Comparison of ENCODE assay signal across 16 cellular contexts in the genomic region with DNA sequence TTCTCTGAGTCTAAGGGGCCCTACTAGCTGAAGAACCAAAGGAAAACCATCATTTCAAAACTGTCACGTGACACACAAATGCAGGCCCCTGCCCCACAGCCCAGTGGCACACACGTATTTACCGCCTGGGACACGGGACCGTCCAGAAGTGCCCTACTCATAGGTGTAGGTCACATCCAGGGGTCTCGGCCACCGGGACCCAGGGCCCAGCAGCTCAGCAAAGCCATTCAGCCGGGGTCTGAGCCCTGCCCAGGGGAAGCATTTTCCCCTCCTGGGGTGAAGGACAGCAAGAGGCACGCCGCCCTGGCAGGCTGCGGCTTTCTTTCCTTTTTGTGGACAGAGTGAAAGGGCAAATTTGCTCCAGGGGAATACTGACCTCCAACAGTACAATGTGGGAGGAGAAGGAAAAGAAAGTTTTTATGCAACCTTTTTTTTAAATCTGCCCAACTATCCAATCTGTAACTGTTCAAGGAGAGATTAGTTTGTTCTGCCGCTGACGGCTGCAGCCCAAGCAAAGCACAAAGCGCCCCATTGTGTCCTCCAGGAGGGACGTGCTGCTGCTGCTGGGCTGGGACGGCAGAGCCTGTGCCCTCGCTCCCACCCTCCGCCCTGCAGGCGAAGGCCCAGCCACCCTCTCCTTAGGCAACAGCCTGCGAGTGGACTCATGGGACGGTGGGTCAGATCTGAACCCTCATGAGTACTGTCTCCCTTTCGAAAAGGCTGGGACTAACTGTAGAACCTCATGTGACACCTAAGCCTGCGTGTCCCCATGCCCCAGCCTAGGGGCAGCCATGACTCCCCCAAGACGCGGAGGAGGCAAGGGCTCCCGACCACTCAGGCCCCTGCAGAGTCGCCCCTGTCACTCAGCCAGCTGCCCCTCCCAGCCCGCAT. TPM values are rescaled to one million over a fixed set of nuclear protein-coding genes. Genes with fewer than 3 reads are reported as not detected.
DNase-seq lines count a peak whose midpoint lies in the region; ATAC-seq, FAIRE-seq and TF ChIP-seq lines count a peak whose summit lies in the region.
"Had no signal": no experiment of that assay in that cellular context is flagged by ENCODE, and none has a peak within 500 bp of the region (broad histone marks: within the 10 kb centered on the region; RNA-seq: fewer than 3 reads in every experiment).

No MANE protein-coding gene starts in this region.

- peak overlapping the region; percentile 97 to 99 for H3K27ac ChIP-seq in A549
- peak overlapping the region; percentile 16 for H3K27ac ChIP-seq in epithelial cell of prostate
- H3K27ac ChIP-seq in neuronal stem cell (replicated peaks; ENCODE audit: low read length): peak overlapping the region; percentile 48
- no peak overlapping the region for H3K27ac ChIP-seq in GM23248
- H3K27ac ChIP-seq: colonic mucosa, neutrophil had no signal

- peak overlapping the region; percentile 99 for H2AK5ac ChIP-seq in neuronal stem cell (ENCODE audit: low read depth, low read length)

- DNase-seq in A549 (ENCODE audit: low read depth in 1 of 2, low spot score in 1 of 2) (no peak), NB4 (ENCODE audit: low read depth) (no peak), epithelial cell of prostate (ENCODE audit: low read depth, low spot score) (no peak), neuronal stem cell (ENCODE audit: low spot score) (no peak), T-cell (no peak), foreskin fibroblast (no peak), GM23248 (no peak)
- DNase-seq: activated CD4-positive, alpha-beta T cell treated with anti-CD3 and anti-CD28 coated beads for 4 hours; activated gamma-delta T cell treated with Interleukin-2 at 50 U/mL for 16 hours; colonic mucosa; Kasumi-1; NCI-H2029 treated with DMSO at 0.1 percent for 48 hours; stimulated activated CD4-positive, alpha-beta T cell treated with anti-CD3 and anti-CD28 coated beads, Interleukin-2, amount 100 ng/mL, for 24 hours had no signal

- 58% methylated on average over 22 of the region's 28 CpGs for WGBS in A549 (ENCODE audit: missing lambda C conversion rate)
- WGBS in neuronal stem cell (ENCODE audit: extremely low coverage in 2 of 2, insufficient read length in 2 of 2, insufficient replicate concordance in 1 of 2), 2 donors: no CpG with 5 or more reads among the region's 28 CpGs
- 95 to 97% methylated on average over 27 to 28 of the region's 28 CpGs for WGBS in GM23248 (ENCODE audit: low coverage in 1 of 2, low lambda C conversion rate in 2 of 2, missing lambda C conversion rate in 2 of 2), 2 experiments

- no peak for TF ChIP-seq EP300 in A549 (IDR thresholded peaks at IDR 0.05)

- H4K8ac ChIP-seq in neuronal stem cell (ENCODE audit: low read depth, low read length): no peak overlapping the region

- H3F3A ChIP-seq in GM23248 (ENCODE audit: insufficient read depth): peaks cover 1% of the 10 kb centered on the region; the same call in 1 of the 2 replicates

- TF ChIP-seq POLR2A in A549 (IDR thresholded peaks at IDR 0.05; ENCODE audit: low read length): no peak
- peak; percentile 16 for TF ChIP-seq POLR2A in NB4 (IDR thresholded peaks at IDR 0.05; ENCODE audit: extremely low read depth, insufficient read length)

- H3K4me1 Mint-ChIP-seq in T-cell: peaks cover 8 to 18% (median 13%) of the 10 kb centered on the region in 3 donors

- H3K4me2 ChIP-seq in A549: peak overlapping the region; percentile 79
- no peak overlapping the region for H3K4me2 ChIP-seq in neuronal stem cell (ENCODE audit: insufficient read depth, low read length, poor library complexity, severe bottlenecking)
- H3K4me2 ChIP-seq in GM23248 (ENCODE audit: unreplicated experiment): no peak overlapping the region

- POLR2A ChIA-PET in A549 (lab: Yijun Ruan, JAX): interaction anchor here (0.9 to 1.6 kb wide), 3 partner anchors 18 to 58 kb away, joined by 4 read pairs; partner anchors contain the start of gene SLC7A5
- POLR2A ChIA-PET in T-cell (lab: Charles Lee): interaction anchor here in 1 of 2 donors (1.1 kb wide), 1 partner anchor 20 kb away, joined by 3 read pairs; no protein-coding TSS in a partner anchor

- H3K9ac ChIP-seq in neuronal stem cell (ENCODE audit: low read depth, low read length, poor library complexity): peak overlapping the region; percentile 79
- no peak overlapping the region for H3K9ac ChIP-seq in GM23248

- no peaks in the 10 kb centered on the region for H3K27me3 Mint-ChIP-seq in T-cell

- H3K18ac ChIP-seq in neuronal stem cell (ENCODE audit: low read length): peak overlapping the region; percentile 93

- peak overlapping the region; percentile 84 for H3K14ac ChIP-seq in neuronal stem cell (ENCODE audit: low read length)

- peak overlapping the region; percentile 83 for H2BK5ac ChIP-seq in neuronal stem cell (ENCODE audit: low read length)

- H3K79me2 ChIP-seq in GM23248 (ENCODE audit: insufficient read depth): peaks cover 92% of the 10 kb centered on the region

- H4K91ac ChIP-seq in neuronal stem cell (ENCODE audit: low read depth, low read length, poor library complexity): no peak overlapping the region

- peak overlapping the region; percentile 91 for H3K4ac ChIP-seq in neuronal stem cell (ENCODE audit: low read length)

- H2BK15ac ChIP-seq in neuronal stem cell (ENCODE audit: low read length): peak overlapping the region; percentile 95

- in situ Hi-C loops in GM23248 (cut with MboI): no loop called here

- H3K36me3 ChIP-seq in neuronal stem cell (replicated peaks in 1 of 2; ENCODE audit: control insufficient read depth in 2 of 2, insufficient read depth in 2 of 2, low read length in 2 of 2) (peaks cover 5 to 31% of the 10 kb centered on the region in 2 donors), GM23248 (ENCODE audit: low read depth) (peaks cover 24% of the 10 kb centered on the region)
- H3K36me3 ChIP-seq: colonic mucosa, neutrophil had no signal

- H2BK12ac ChIP-seq in neuronal stem cell (ENCODE audit: low read length): peak overlapping the region; percentile 97

- no peaks in the 10 kb centered on the region for H4K20me1 ChIP-seq in GM23248 (ENCODE audit: insufficient read depth)

- no peaks in the 10 kb centered on the region for H3K9me3 ChIP-seq in A549
- H3K9me3 ChIP-seq in neuronal stem cell (replicated peaks in 1 of 2; ENCODE audit: control insufficient read depth in 2 of 2, insufficient read depth in 1 of 2, low read depth in 1 of 2, low read length in 2 of 2): no peaks in the 10 kb centered on the region
- no peaks in the 10 kb centered on the region for H3K9me3 ChIP-seq in GM23248 (ENCODE audit: low read depth)
- H3K9me3 ChIP-seq: colonic mucosa, neutrophil had no signal

- H3K27me3 ChIP-seq in neuronal stem cell (ENCODE audit: control insufficient read depth in 3 of 3, insufficient read depth in 3 of 3, low read depth in 1 of 3, low read length in 3 of 3): no peaks in the 10 kb centered on the region
- no peaks in the 10 kb centered on the region for H3K27me3 ChIP-seq in GM23248 (replicated peaks; ENCODE audit: insufficient read depth)
- H3K27me3 ChIP-seq: colonic mucosa, neutrophil had no signal

- H2AFZ ChIP-seq in neuronal stem cell (ENCODE audit: low read length) (no peak overlapping the region), GM23248 (no peak overlapping the region)

- CTCF ChIA-PET in A549 (lab: Yijun Ruan, JAX) (interaction anchor here (0.6 to 15.2 kb wide), 14 partner anchors 8 to 81 kb away, joined by 3 to 246 read pairs (median 16); partner anchors contain the start of gene SLC7A5), T-cell (lab: Charles Lee) (interaction anchor here (0.6 to 3.2 kb wide), 4 partner anchors 18 to 26 kb away, joined by 3 to 24 read pairs (median 8); no protein-coding TSS in a partner anchor)

- peak overlapping the region; percentile 66 for H2BK120ac ChIP-seq in neuronal stem cell (ENCODE audit: low read depth, low read length)

- H3K9me3 Mint-ChIP-seq in T-cell: no peaks in the 10 kb centered on the region

- no peaks in the 10 kb centered on the region for H3K9me2 ChIP-seq in GM23248 (ENCODE audit: insufficient read depth)

- no peak for TF ChIP-seq RAD21 in A549 (conservative IDR thresholded peaks at IDR 0.05 in 1 of 2, IDR thresholded peaks at IDR 0.05 in 1 of 2)

- H3K27ac Mint-ChIP-seq in T-cell: no peak overlapping the region

- H3K36me3 Mint-ChIP-seq in T-cell: peaks cover 6% of the 10 kb centered on the region

- H3K4me3 Mint-ChIP-seq in T-cell: no peak overlapping the region

- ATAC-seq in A549 (no peak), T-cell (replicated peaks in 1 of 4) (no peak), GM19455 (IDR thresholded peaks at IDR 0.05; ENCODE audit: unreplicated experiment) (no peak)

- no peak for TF ChIP-seq CTCF in A549 (IDR thresholded peaks at IDR 0.05)
- no peak for TF ChIP-seq CTCF in NB4 (IDR thresholded peaks at IDR 0.05; ENCODE audit: low read depth, low read length)
- no peak for TF ChIP-seq CTCF in foreskin fibroblast (IDR thresholded peaks at IDR 0.05; ENCODE audit: low read depth, low read length)

- H3K4me3 ChIP-seq in A549 (0 out of 3 replicates have a peak overlapping the region, but pooled peaks have one; percentile 8), NB4 (ENCODE audit: low read depth, low read length) (no peak overlapping the region), neuronal stem cell (ENCODE audit: low read length in 2 of 2) (no peak overlapping the region), foreskin fibroblast (ENCODE audit: low read depth in 1 of 2, low read length in 2 of 2) (no peak overlapping the region), GM23248 (no peak overlapping the region)
- H3K4me3 ChIP-seq: colonic mucosa had no signal

- H3K4me1 ChIP-seq in A549 (peaks cover 100% of the 10 kb centered on the region), neuronal stem cell (ENCODE audit: control insufficient read depth in 2 of 2, insufficient read depth in 1 of 2, low read depth in 1 of 2, low read length in 2 of 2) (peaks cover 13 to 22% of the 10 kb centered on the region in 2 donors), GM23248 (ENCODE audit: insufficient read depth) (peaks cover 7% of the 10 kb centered on the region)
- H3K4me1 ChIP-seq: colonic mucosa had no signal

- peaks cover 7% of the 10 kb centered on the region for H3K79me1 ChIP-seq in neuronal stem cell (ENCODE audit: low read depth, low read length)

- no peak overlapping the region for H3K23ac ChIP-seq in neuronal stem cell (ENCODE audit: low read depth, low read length, poor library complexity)

- FAIRE-seq in A549 (lab: Jason Lieb, UNC): no peak
- FAIRE-seq: keratinocyte had no signal

TF ChIP-seq in A549, 52 proteins besides CTCF, POLR2A, EP300 and RAD21 (continues in another document):
- TF ChIP-seq FOSL2 (IDR thresholded peaks at IDR 0.05) (no peak), FOSL2 (CRISPR knock-in tag; IDR thresholded peaks at IDR 0.05) (no peak), CHD2 (IDR thresholded peaks at IDR 0.05; ENCODE audit: low read length, partially characterized antibody) (no peak)

RNA-seq across cellular contexts. Expression of gene SLC7A5, which starts 21.3 kb away (rescaled TPM):
- polyA plus RNA-seq in A549 (2011; rRNA removed) (265 and 326 TPM in 2 replicates), A549 (2017; fragmentation: RNase III; extraction: RNeasy Plus Mini Kit Qiagen cat#74134 plus additional on column Dnase treatment) (903 to 1,096 TPM (median 972 TPM) in 3 replicates), GM23248 (2016; fragmentation: Nextera tagmentation; extraction: Ambion mirVana) (69.0 and 69.9 TPM in 2 replicates)
- polyA plus RNA-seq in A549 (2012; cell fraction: cytosol; rRNA removed): 971 and 1,312 TPM in 2 replicates
- 1,440 and 1,925 TPM in 2 replicates for polyA plus RNA-seq in A549 (2012; cell fraction: nucleus; rRNA removed)
- 237 and 354 TPM in 2 replicates for polyA minus RNA-seq in A549 (2011; rRNA and poly(A)+ RNA removed)
- polyA plus RNA-seq in neuronal stem cell (2013, experiment 1 of 2): 18.4 TPM
- polyA plus RNA-seq in neuronal stem cell (2013, experiment 2 of 2): 18.6 TPM
- 10 to 100 TPM; 37.9 to 81.6 (median 40.0) TPM for total RNA-seq in T-cell
- total RNA-seq in GM23248 (2014; rRNA removed; shearing (Covaris generic)): 79.0 and 99.5 TPM in 2 replicates
